8 cellular contexts compared by ENCODE assay signal in the genomic region with DNA sequence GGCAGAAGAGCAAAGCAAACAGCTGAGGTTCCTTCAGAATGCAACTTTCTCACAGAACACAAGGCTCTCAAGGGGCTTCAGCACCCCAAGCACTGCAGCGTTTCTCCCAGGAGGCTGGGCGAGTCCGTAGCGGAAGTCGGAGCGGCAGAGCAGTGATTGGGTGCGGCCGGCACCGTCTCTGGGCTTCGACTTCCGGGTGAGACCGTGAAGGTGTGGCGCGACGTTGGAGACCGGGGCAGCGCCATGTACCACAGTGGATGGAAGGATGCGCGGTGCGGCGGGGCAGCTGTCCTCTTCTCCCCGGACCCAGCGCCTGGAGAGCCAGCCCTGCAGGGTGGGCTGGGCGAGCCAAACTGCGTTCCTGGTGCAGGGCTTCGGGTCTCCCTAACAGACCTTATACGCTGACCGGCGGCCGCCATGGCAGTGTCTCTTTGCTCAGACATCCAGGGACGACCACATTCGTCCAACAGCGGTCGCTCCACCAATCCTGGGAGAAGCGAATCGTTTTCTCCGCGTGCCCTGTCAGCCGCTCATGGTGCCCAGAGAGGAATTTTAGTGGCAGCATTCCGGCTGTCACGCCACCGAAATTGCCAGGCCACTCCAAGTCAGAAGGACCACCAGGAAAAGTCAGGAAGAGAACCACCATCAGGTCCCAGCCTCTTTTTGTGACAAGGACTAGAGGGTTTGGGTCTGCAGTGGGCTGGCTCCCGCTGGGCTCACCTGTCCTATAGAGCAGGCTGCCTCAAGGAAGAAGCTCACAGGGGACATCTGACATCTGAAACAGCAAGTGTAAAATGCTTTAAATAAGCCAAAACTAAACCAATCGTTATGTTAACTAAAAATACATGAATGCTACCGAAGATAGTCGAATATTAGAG. TPM values are rescaled to one million over a fixed set of nuclear protein-coding genes. Genes with fewer than 3 reads are reported as not detected.
DNase-seq lines count a peak whose midpoint lies in the region; ATAC-seq and TF ChIP-seq lines count a peak whose summit lies in the region.

No MANE protein-coding gene starts in this region.

- H4K8ac ChIP-seq in neuronal stem cell (ENCODE audit: low read depth, low read length): no peak overlapping the region

- no peak overlapping the region for H3K4ac ChIP-seq in neuronal stem cell (ENCODE audit: low read length)

- H2BK15ac ChIP-seq in neuronal stem cell (ENCODE audit: low read length): peak overlapping the region; percentile 21

- no peak for DNase-seq in AG04449 (ENCODE audit: low read depth, low spot score)
- peak; percentile 93 for DNase-seq in OCI-M1 (lab: John Stamatoyannopoulos, UW)
- DNase-seq in activated effector memory CD4-positive, alpha-beta T cell treated with Interleukin-2 at 50 U/mL for 16 hours: peak; percentile 64
- DNase-seq in foreskin fibroblast: peak; percentile 79 to 80
- peak; percentile 41 for DNase-seq in neuronal stem cell (ENCODE audit: low spot score)
- peak; percentile 25 for DNase-seq in stromal cell of bone marrow (ENCODE audit: low read depth)

- peak overlapping the region; percentile 98 for H3K18ac ChIP-seq in neuronal stem cell (ENCODE audit: low read length)

- no peak for TF ChIP-seq CTCF in AG04449 (IDR thresholded peaks at IDR 0.05; ENCODE audit: insufficient read depth, low read length, missing control alignments)
- TF ChIP-seq CTCF in foreskin fibroblast (IDR thresholded peaks at IDR 0.05; ENCODE audit: low read depth, low read length): no peak

- CTCF ChIA-PET in AG04449 (lab: Yijun Ruan, JAX): interaction anchor here (1.1 kb wide), 1 partner anchor 226 kb away, joined by 3 read pairs; no protein-coding TSS in a partner anchor

- no peak overlapping the region for H4K91ac ChIP-seq in neuronal stem cell (ENCODE audit: low read depth, low read length, poor library complexity)

- H2AFZ ChIP-seq in neuronal stem cell (ENCODE audit: low read length): peak overlapping the region; percentile 97

- H2BK120ac ChIP-seq in neuronal stem cell (ENCODE audit: low read depth, low read length): no peak overlapping the region

- peak overlapping the region; percentile 80 for H3K23ac ChIP-seq in neuronal stem cell (ENCODE audit: low read depth, low read length, poor library complexity)

- H3K4me3 ChIP-seq in AG04449 (ENCODE audit: low read depth, low read length) (peak overlapping the region; percentile 76), foreskin fibroblast (ENCODE audit: low read depth in 1 of 2, low read length in 2 of 2) (peak overlapping the region; percentile 67 to 79), neuronal stem cell (ENCODE audit: low read length in 2 of 2) (peak overlapping the region; percentile 70 to 88)

- H2BK5ac ChIP-seq in neuronal stem cell (ENCODE audit: low read length): peak overlapping the region; percentile 19

- H3K27me3 ChIP-seq in neuronal stem cell (ENCODE audit: control insufficient read depth in 3 of 3, insufficient read depth in 3 of 3, low read depth in 1 of 3, low read length in 3 of 3): peaks cover 0 to 3% (median 0%) of the 10 kb centered on the region in 3 experiments

- no peaks in the 10 kb centered on the region for H3K36me3 ChIP-seq in neuronal stem cell (replicated peaks in 1 of 2; ENCODE audit: control insufficient read depth in 2 of 2, insufficient read depth in 2 of 2, low read length in 2 of 2)

- H3K79me1 ChIP-seq in neuronal stem cell (ENCODE audit: low read depth, low read length): peaks cover 1% of the 10 kb centered on the region

- peak overlapping the region; percentile 79 for H3K9ac ChIP-seq in neuronal stem cell (ENCODE audit: low read depth, low read length, poor library complexity)

- no peak overlapping the region for H2BK12ac ChIP-seq in neuronal stem cell (ENCODE audit: low read length)

- H2AK5ac ChIP-seq in neuronal stem cell (ENCODE audit: low read depth, low read length): no peak overlapping the region

- H3K27ac ChIP-seq in neuronal stem cell (replicated peaks; ENCODE audit: low read length): peak overlapping the region; percentile 56

- ATAC-seq in GM19025 (IDR thresholded peaks at IDR 0.05; ENCODE audit: low read depth, unreplicated experiment) (peak; percentile 100), HG03342 (IDR thresholded peaks at IDR 0.05; ENCODE audit: unreplicated experiment) (peak; percentile 100)

- peak overlapping the region; percentile 44 for H3K14ac ChIP-seq in neuronal stem cell (ENCODE audit: low read length)

- no peaks in the 10 kb centered on the region for H3K9me3 ChIP-seq in neuronal stem cell (replicated peaks in 1 of 2; ENCODE audit: control insufficient read depth in 2 of 2, insufficient read depth in 1 of 2, low read depth in 1 of 2, low read length in 2 of 2)

- peaks cover 0 to 2% of the 10 kb centered on the region in 2 donors for H3K4me1 ChIP-seq in neuronal stem cell (ENCODE audit: control insufficient read depth in 2 of 2, insufficient read depth in 1 of 2, low read depth in 1 of 2, low read length in 2 of 2)

- peak overlapping the region; percentile 86 for H3K4me2 ChIP-seq in neuronal stem cell (ENCODE audit: insufficient read depth, low read length, poor library complexity, severe bottlenecking)

- POLR2A ChIA-PET in AG04449 (lab: Yijun Ruan, JAX): no interaction called here

- WGBS in neuronal stem cell (ENCODE audit: extremely low coverage in 2 of 2, insufficient read length in 2 of 2, insufficient replicate concordance in 1 of 2), 2 donors: no CpG with 5 or more reads among the region's 46 CpGs

RNA-seq across cellular contexts. Expression of a gene that starts 20.5 kb away (rescaled TPM):
- polyA plus RNA-seq in neuronal stem cell (2013, experiment 1 of 2): 3.2 TPM
- polyA plus RNA-seq in neuronal stem cell (2013, experiment 2 of 2): 3.0 TPM
